Comparison of ENCODE assay signal across 8 cellular contexts in genomic region chr9:136485049-136485647, GRCh38. TPM values are rescaled to one million over a fixed set of nuclear protein-coding genes. Genes with fewer than 3 reads are reported as not detected.
A peak's percentile ranks its signal among the peaks of the same experiment; 100 is the strongest.
DNase-seq lines count a peak whose midpoint lies in the region; ATAC-seq and TF ChIP-seq lines count a peak whose summit lies in the region.

No MANE protein-coding gene starts in this region.

- peaks cover 25 to 51% (median 28%) of the 10 kb centered on the region in 3 donors for H3K4me1 ChIP-seq in esophagus squamous epithelium

- intact Hi-C loops in esophagus squamous epithelium (cut with DNase I): loop anchor here (2.0 to 5.0 kb wide), 2 partner anchors 57 to 146 kb away; no protein-coding TSS in a partner anchor

- H3K4me3 Mint-ChIP-seq in natural killer cell treated with Interleukin-12 subunit alpha and Interleukin-12 subunit beta and Interleukin-15 and Interleukin-18, amount 100 ng/mL, for 72 hours: peak overlapping the region; percentile 56

- no peaks in the 10 kb centered on the region for H3K9me3 ChIP-seq in esophagus squamous epithelium

- peak overlapping the region in 1 of 4 donors; percentile 100 for H3K27ac ChIP-seq in esophagus squamous epithelium

- TF ChIP-seq CTCF in esophagus squamous epithelium (IDR thresholded peaks at IDR 0.05): peak; percentile 86 to 91 (median 88)

- peaks cover 0 to 16% (median 0%) of the 10 kb centered on the region in 4 donors for H3K27me3 ChIP-seq in esophagus squamous epithelium

- peak overlapping the region in 1 of 2 donors; percentile 57 for H3K27ac Mint-ChIP-seq in natural killer cell treated with Interleukin-12 subunit alpha and Interleukin-12 subunit beta and Interleukin-15 and Interleukin-18, amount 100 ng/mL, for 72 hours

- H3K4me3 ChIP-seq in esophagus squamous epithelium: peak overlapping the region in 1 of 4 donors; percentile 88

- H3K36me3 ChIP-seq in esophagus squamous epithelium: peaks cover 0 to under 1% (median 0%) of the 10 kb centered on the region in 3 donors

- TF ChIP-seq POLR2A in esophagus squamous epithelium (IDR thresholded peaks at IDR 0.05): no peak

- H3K9me3 Mint-ChIP-seq in natural killer cell treated with Interleukin-12 subunit alpha and Interleukin-12 subunit beta and Interleukin-15 and Interleukin-18, amount 100 ng/mL, for 72 hours: no peaks in the 10 kb centered on the region

- 4 to 10% methylated on average over 4 to 7 of the region's 13 CpGs for WGBS in esophagus squamous epithelium, 2 donors

- H3K36me3 Mint-ChIP-seq in natural killer cell treated with Interleukin-12 subunit alpha and Interleukin-12 subunit beta and Interleukin-15 and Interleukin-18, amount 100 ng/mL, for 72 hours: peaks cover 9% of the 10 kb centered on the region

- no peaks in the 10 kb centered on the region for H3K27me3 Mint-ChIP-seq in natural killer cell treated with Interleukin-12 subunit alpha and Interleukin-12 subunit beta and Interleukin-15 and Interleukin-18, amount 100 ng/mL, for 72 hours

- H3K4me1 Mint-ChIP-seq in natural killer cell treated with Interleukin-12 subunit alpha and Interleukin-12 subunit beta and Interleukin-15 and Interleukin-18, amount 100 ng/mL, for 72 hours (ENCODE audit: low read depth in 2 of 2): peaks cover 18 to 22% of the 10 kb centered on the region in 2 donors

- no peak for ATAC-seq in natural killer cell treated with Interleukin-12 subunit alpha and Interleukin-12 subunit beta and Interleukin-15 and Interleukin-18, amount 100 ng/mL, for 72 hours

- peak; percentile 55 for DNase-seq in COR-L47 (lab: John Stamatoyannopoulos, UW)
- DNase-seq in HuH-7 (ENCODE audit: low spot score): peak; percentile 95
- peak; percentile 81 for DNase-seq in OCI-M1 (lab: John Stamatoyannopoulos, UW)
- peak; percentile 84 for DNase-seq in activated T-cell treated with anti-CD3 and anti-CD28 coated beads, Interleukin-2, amount 50 U/mL, for 1 hour
- peak; percentile 34 for DNase-seq in esophagus squamous epithelium (lab: John Stamatoyannopoulos, UW)
- peak; percentile 84 for DNase-seq in natural killer cell treated with Interleukin-12 subunit alpha and Interleukin-12 subunit beta and Interleukin-15 and Interleukin-18, amount 100 ng/mL, for 72 hours (ENCODE audit: low spot score)
- DNase-seq in stimulated activated naive CD4-positive, alpha-beta T cell (lab: John Stamatoyannopoulos, UW): peak; percentile 54 to 87 (median 76)
- no peak for DNase-seq in 8988T

RNA-seq across cellular contexts. Expression of gene SEC16A, which starts 2.3 kb away (rescaled TPM):
- total RNA-seq in esophagus squamous epithelium: 10 to 100 TPM; 31.2 to 49.1 (median 38.6) TPM
- 100 to 1,000 TPM; 104 to 121 TPM for total RNA-seq in natural killer cell treated with Interleukin-12 subunit alpha and Interleukin-12 subunit beta and Interleukin-15 and Interleukin-18, amount 100 ng/mL, for 72 hours

RNA-seq across cellular contexts. Expression of gene INPP5E, which starts 45.5 kb away (rescaled TPM):
- 1 to 10 TPM; 6.2 to 7.8 (median 7.5) TPM for total RNA-seq in esophagus squamous epithelium
- 10 to 100 TPM; 10.4 to 18.1 TPM for total RNA-seq in natural killer cell treated with Interleukin-12 subunit alpha and Interleukin-12 subunit beta and Interleukin-15 and Interleukin-18, amount 100 ng/mL, for 72 hours
